In genomic region chr11:13280323-13280722, GRCh38 we compare ENCODE assay signal across 20 cellular contexts. TPM values are rescaled to one million over a fixed set of nuclear protein-coding genes. Genes with fewer than 3 reads are reported as not detected.
DNase-seq lines count a peak whose midpoint lies in the region; ATAC-seq and TF ChIP-seq lines count a peak whose summit lies in the region.
"Had no signal": no experiment of that assay in that cellular context is flagged by ENCODE, and none has a peak within 500 bp of the region (broad histone marks: within the 10 kb centered on the region; RNA-seq: fewer than 3 reads in every experiment).

No MANE protein-coding gene starts in this region.

- H3K4me3 ChIP-seq in smooth muscle cell (no peak overlapping the region), A673 (ENCODE audit: low read depth, low read length, poor library complexity, severe bottlenecking) (no peak overlapping the region)
- H3K4me3 ChIP-seq: cardiac muscle cell, right atrium auricular region, uterus had no signal

- H3K36me3 Mint-ChIP-seq in activated naive CD4-positive, alpha-beta T cell treated with anti-CD3 and anti-CD28 coated beads for 36 hours (ENCODE audit: low read depth): no peaks in the 10 kb centered on the region
- H3K36me3 Mint-ChIP-seq in T-helper 17 cell (ENCODE audit: low read depth): peaks cover 5% of the 10 kb centered on the region
- H3K36me3 Mint-ChIP-seq in effector memory CD8-positive, alpha-beta T cell (ENCODE audit: insufficient read depth): peaks cover 37% of the 10 kb centered on the region

- H3K27me3 ChIP-seq in smooth muscle cell (ENCODE audit: low read depth): peaks cover 35% of the 10 kb centered on the region
- peaks cover 44% of the 10 kb centered on the region for H3K27me3 ChIP-seq in A673 (replicated peaks; ENCODE audit: insufficient read depth, low read depth, low read length, poor library complexity)
- H3K27me3 ChIP-seq: right atrium auricular region, uterus had no signal

- peaks cover 5% of the 10 kb centered on the region for H3F3A ChIP-seq in smooth muscle cell (ENCODE audit: low read depth)

- H3K4me3 Mint-ChIP-seq in activated naive CD4-positive, alpha-beta T cell treated with anti-CD3 and anti-CD28 coated beads for 36 hours: no peak overlapping the region
- H3K4me3 Mint-ChIP-seq in T-helper 17 cell: peak overlapping the region; percentile 94
- peak overlapping the region; percentile 81 to 99 for H3K4me3 Mint-ChIP-seq in effector memory CD8-positive, alpha-beta T cell
- H3K4me3 Mint-ChIP-seq: H9 had no signal

- no peaks in the 10 kb centered on the region for H3K9me3 Mint-ChIP-seq in activated naive CD4-positive, alpha-beta T cell treated with anti-CD3 and anti-CD28 coated beads for 36 hours
- H3K9me3 Mint-ChIP-seq in effector memory CD8-positive, alpha-beta T cell: no peaks in the 10 kb centered on the region
- H3K9me3 Mint-ChIP-seq: H9 had no signal

- 82% methylated on average over 2 of the region's 2 CpGs for WGBS in smooth muscle cell (ENCODE audit: low lambda C conversion rate)

- H3K4me1 ChIP-seq in smooth muscle cell (ENCODE audit: low read depth) (peaks cover 6% of the 10 kb centered on the region), A673 (ENCODE audit: insufficient read depth, low read length, poor library complexity, severe bottlenecking) (peaks cover 3% of the 10 kb centered on the region)

- H4K20me1 ChIP-seq in smooth muscle cell (ENCODE audit: low read depth): peaks cover 69% of the 10 kb centered on the region

- BruUV-seq in A673 (replicated peaks; lab: Mats Ljungman, UMichigan): no TSS peak

- CTCF ChIA-PET in activated naive CD4-positive, alpha-beta T cell treated with anti-CD3 and anti-CD28 coated beads for 36 hours (lab: Charles Lee): interaction anchor here (1.6 to 2.3 kb wide), 2 partner anchors 42 to 55 kb away, joined by 3 to 20 read pairs; no protein-coding TSS in a partner anchor
- CTCF ChIA-PET in A673 (lab: Charles Lee): no interaction called here

- POLR2A ChIA-PET in A673 (lab: Charles Lee; ENCODE audit: low non-redundant PET): no interaction called here

- H3K9ac ChIP-seq in smooth muscle cell (ENCODE audit: low read depth): no peak overlapping the region

- intact Hi-C loops in activated naive CD4-positive, alpha-beta T cell treated with anti-CD3 and anti-CD28 coated beads for 36 hours (cut with micrococcal nuclease): loop anchor here (10.0 kb wide), 1 partner anchor 1436 kb away; the partner anchor contains the start of gene USP47
- intact Hi-C loops in A673 (cut with micrococcal nuclease; ENCODE audit: unreplicated experiment): no loop called here

- H2AFZ ChIP-seq in smooth muscle cell (ENCODE audit: low read depth): no peak overlapping the region

- ATAC-seq in T-helper 17 cell: no peak
- no peak for ATAC-seq in effector memory CD8-positive, alpha-beta T cell (replicated peaks)
- no peak for ATAC-seq in left lobe of liver
- ATAC-seq: left cardiac atrium, Right ventricle myocardium inferior had no signal

- peaks cover 66% of the 10 kb centered on the region for H3K4me1 Mint-ChIP-seq in activated naive CD4-positive, alpha-beta T cell treated with anti-CD3 and anti-CD28 coated beads for 36 hours (ENCODE audit: low read depth)
- H3K4me1 Mint-ChIP-seq in T-helper 17 cell: peaks cover 79% of the 10 kb centered on the region
- peaks cover 70 to 77% of the 10 kb centered on the region in 2 donors for H3K4me1 Mint-ChIP-seq in effector memory CD8-positive, alpha-beta T cell (ENCODE audit: low read depth in 2 of 2)

- H3K27me3 Mint-ChIP-seq in activated naive CD4-positive, alpha-beta T cell treated with anti-CD3 and anti-CD28 coated beads for 36 hours (ENCODE audit: low read depth): no peaks in the 10 kb centered on the region
- peaks cover 3% of the 10 kb centered on the region for H3K27me3 Mint-ChIP-seq in T-helper 17 cell
- H3K27me3 Mint-ChIP-seq in effector memory CD8-positive, alpha-beta T cell: no peaks in the 10 kb centered on the region

- DNase-seq in activated naive CD4-positive, alpha-beta T cell treated with anti-CD3 and anti-CD28 coated beads for 36 hours: no peak
- DNase-seq in activated naive CD4-positive, alpha-beta T cell treated with anti-CD3 and anti-CD28 coated beads, Interleukin-2, amount 50 U/mL, for 16 hours: no peak
- DNase-seq in T-helper 17 cell (no peak), smooth muscle cell (lab: John Stamatoyannopoulos, UW; ENCODE audit: unreplicated experiment) (no peak), left lobe of liver (ENCODE audit: low spot score) (no peak), A673 (ENCODE audit: low spot score) (no peak)
- DNase-seq in effector memory CD8-positive, alpha-beta T cell: no peak
- no peak for DNase-seq in stimulated activated CD4-positive, alpha-beta T cell treated with anti-CD3 and anti-CD28 coated beads, Interleukin-4, amount 100 ng/mL, for 4 hours
- DNase-seq: erythroblast, H9, left cardiac atrium, MV-4-11, NCI-H2029, occipital lobe, SW 1271, uterus had no signal

- H3K36me3 ChIP-seq in smooth muscle cell (ENCODE audit: low read depth) (no peaks in the 10 kb centered on the region), A673 (ENCODE audit: insufficient read depth, low read length, poor library complexity, severe bottlenecking) (no peaks in the 10 kb centered on the region)
- H3K36me3 ChIP-seq: cardiac muscle cell, right atrium auricular region, uterus had no signal

- H3K27ac ChIP-seq in smooth muscle cell (ENCODE audit: low read depth): no peak overlapping the region
- no peak overlapping the region for H3K27ac ChIP-seq in A673 (ENCODE audit: low read depth, low read length, poor library complexity, severe bottlenecking)
- H3K27ac ChIP-seq: cardiac muscle cell, right atrium auricular region, uterus, VCaP had no signal

- peak overlapping the region; percentile 92 for H3K4me2 ChIP-seq in smooth muscle cell

- H3K9me3 ChIP-seq in T-helper 17 cell (ENCODE audit: control insufficient read depth, low read length, poor library complexity, severe bottlenecking) (no peaks in the 10 kb centered on the region), smooth muscle cell (replicated peaks; ENCODE audit: low read depth) (no peaks in the 10 kb centered on the region), A673 (ENCODE audit: low read depth, low read length, poor library complexity, severe bottlenecking) (no peaks in the 10 kb centered on the region)
- H3K9me3 ChIP-seq: right atrium auricular region, uterus had no signal

- TF ChIP-seq CTCF in smooth muscle cell (IDR thresholded peaks at IDR 0.05; ENCODE audit: borderline replicate concordance, insufficient read depth, poor library complexity, severe bottlenecking) (no peak), A673 (conservative IDR thresholded peaks at IDR 0.05; ENCODE audit: low read depth, low read length) (no peak)

- peak overlapping the region; percentile 21 for H3K27ac Mint-ChIP-seq in activated naive CD4-positive, alpha-beta T cell treated with anti-CD3 and anti-CD28 coated beads for 36 hours
- H3K27ac Mint-ChIP-seq in T-helper 17 cell: peak overlapping the region; percentile 94
- peak overlapping the region; percentile 97 to 98 for H3K27ac Mint-ChIP-seq in effector memory CD8-positive, alpha-beta T cell
- H3K27ac Mint-ChIP-seq: H9 had no signal

- H3K79me2 ChIP-seq in smooth muscle cell (ENCODE audit: low read depth): peaks cover 52% of the 10 kb centered on the region

RNA-seq across cellular contexts. Expression of gene BMAL1, which starts 2.7 kb away (rescaled TPM):
- total RNA-seq in activated naive CD4-positive, alpha-beta T cell treated with anti-CD3 and anti-CD28 coated beads for 36 hours: 10 to 100 TPM; 28.2 to 29.0 TPM
- total RNA-seq in T-helper 17 cell (100 to 1,000 TPM; 143 to 144 TPM), smooth muscle cell (24.5 and 27.2 TPM in 2 replicates), left lobe of liver (37.0 TPM), A673 (2021) (3.2 and 3.6 TPM in 2 replicates)
- polyA plus RNA-seq in smooth muscle cell: 9.9 and 21.2 TPM in 2 replicates

Comparison
In these comparisons a context has a peak if more than half of its experiments do, and no peak if none do; other contexts are left out.
1. H3K27ac Mint-ChIP-seq: peak in every context shown above with its lines; median percentile 98 in effector memory CD8-positive, alpha-beta T cell; 94 in T-helper 17 cell; 21 in activated naive CD4-positive, alpha-beta T cell treated with anti-CD3 and anti-CD28 coated beads for 36 hours.